8 cellular contexts compared by ENCODE assay signal in the genomic region with DNA sequence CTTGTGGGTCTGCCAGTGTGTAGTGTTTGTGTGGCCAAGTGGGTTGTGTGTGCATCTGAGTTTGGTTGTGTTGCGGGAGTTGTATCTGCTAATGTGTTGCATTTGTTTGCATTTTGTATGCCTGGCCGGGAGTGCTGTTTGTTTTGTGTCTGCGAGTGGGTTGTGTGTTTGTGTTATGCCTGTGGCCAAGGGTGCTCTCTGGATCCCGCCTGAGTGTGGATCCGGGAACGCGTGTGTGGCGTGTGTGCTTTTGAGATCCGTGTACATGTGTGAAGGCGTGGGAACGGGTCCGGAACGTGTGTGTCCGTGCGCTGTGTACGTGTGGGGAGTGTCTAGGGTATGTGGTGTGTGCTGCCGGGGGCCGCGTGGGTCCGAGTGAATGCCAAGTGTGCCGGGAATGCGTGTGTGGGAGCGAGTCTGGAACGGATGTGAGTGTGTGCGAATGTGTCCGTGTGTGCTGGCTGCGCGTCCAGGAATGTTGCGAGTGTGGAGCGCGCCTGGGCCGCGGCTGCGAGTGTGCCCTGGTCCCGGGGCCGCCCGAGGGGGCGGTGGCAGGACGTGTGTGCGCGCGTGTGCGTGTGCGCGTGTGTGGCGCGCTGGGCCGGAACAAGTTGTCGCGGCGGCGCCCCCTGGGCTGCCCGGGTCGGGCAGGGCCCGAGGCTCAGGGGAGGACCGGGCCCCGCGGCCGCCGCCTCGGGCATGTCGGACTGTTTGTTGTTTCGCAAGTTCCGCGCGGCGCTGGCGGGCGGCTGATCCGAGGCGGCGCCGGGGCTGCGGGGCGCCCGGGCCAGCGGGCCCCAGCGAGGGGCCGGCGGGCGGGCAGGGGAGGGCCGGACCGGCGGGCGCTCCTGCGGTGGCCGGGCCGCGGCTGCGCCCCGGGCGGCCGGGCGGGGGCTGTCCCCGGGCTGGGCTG. TPM values are rescaled to one million over a fixed set of nuclear protein-coding genes. Genes with fewer than 3 reads are reported as not detected.
DNase-seq lines count a peak whose midpoint lies in the region; ATAC-seq and TF ChIP-seq lines count a peak whose summit lies in the region.

No MANE protein-coding gene starts in this region.

- TF ChIP-seq CTCF in coronary artery (IDR thresholded peaks at IDR 0.05) (no peak), left lung (IDR thresholded peaks at IDR 0.05) (no peak)

- H3K36me3 ChIP-seq in left lung, result no peaks in the 10 kb centered on the region
- H3K36me3 ChIP-seq in subcutaneous abdominal adipose tissue (ENCODE audit: control insufficient read depth in 5 of 5, insufficient read depth in 5 of 5, low read length in 5 of 5), result no peaks in the 10 kb centered on the region

- intact Hi-C loops in left lung (cut with DNase I), result no loop called here

- H3K4me3 ChIP-seq in coronary artery (peak overlapping the region; percentile 94), left lung (peak overlapping the region; percentile 52 to 55), subcutaneous abdominal adipose tissue (ENCODE audit: low read depth in 1 of 5, low read length in 5 of 5) (peak overlapping the region; percentile 82 to 98 (median 91))

- H3K4me1 ChIP-seq in left lung (peaks cover 0 to 28% of the 10 kb centered on the region in 2 donors), subcutaneous abdominal adipose tissue (ENCODE audit: control insufficient read depth in 5 of 5, insufficient read depth in 5 of 5, low read length in 5 of 5) (peaks cover 2 to 30% (median 25%) of the 10 kb centered on the region in 5 donors)

- DNase-seq in NCI-H82 (lab: John Stamatoyannopoulos, UW) (peak; percentile 66), NCI-H82 treated with DMSO at 0.1 percent for 48 hours (lab: John Stamatoyannopoulos, UW; ENCODE audit: unreplicated experiment) (no peak), RPMI8226 (peak; percentile 47), coronary artery (ENCODE audit: low spot score) (peak; percentile 79), left lung (peak in 1 of 2 donors; percentile 87), NCI-H446 (lab: John Stamatoyannopoulos, UW) (no peak)

- H3K9me3 ChIP-seq in left lung, result no peaks in the 10 kb centered on the region
- no peaks in the 10 kb centered on the region for H3K9me3 ChIP-seq in subcutaneous abdominal adipose tissue (ENCODE audit: control insufficient read depth in 5 of 5, low read length in 5 of 5)

- peak overlapping the region; percentile 39 to 93 for H3K27ac ChIP-seq in coronary artery
- peak overlapping the region; percentile 63 to 65 for H3K27ac ChIP-seq in left lung
- no peak overlapping the region for H3K27ac ChIP-seq in subcutaneous abdominal adipose tissue (ENCODE audit: low read depth, low read length)

- H3K27me3 ChIP-seq in left lung (peaks cover 0 to 64% of the 10 kb centered on the region in 2 donors), subcutaneous abdominal adipose tissue (ENCODE audit: control insufficient read depth in 5 of 5, insufficient read depth in 4 of 5, low read length in 5 of 5) (peaks cover 0 to 4% (median 4%) of the 10 kb centered on the region in 5 donors)

- H3K9ac ChIP-seq in subcutaneous abdominal adipose tissue (ENCODE audit: low read length in 5 of 5), result peak overlapping the region; percentile 21 to 88 (median 76)

- peak; percentile 16 for ATAC-seq in left lung
- ATAC-seq in GM19455 (IDR thresholded peaks at IDR 0.05; ENCODE audit: unreplicated experiment), result no peak

RNA-seq across cellular contexts. Expression of a gene that starts 0.9 kb away (rescaled TPM):
- 10 to 100 TPM; 28.8 to 45.4 TPM for total RNA-seq in left lung

RNA-seq across cellular contexts. Expression of a gene that starts 6.5 kb away (rescaled TPM):
- total RNA-seq in left lung, result 10 to 100 TPM; 19.2 to 20.6 TPM

RNA-seq across cellular contexts. Expression of a gene that starts 55.5 kb away (rescaled TPM):
- 10 to 100 TPM; 66.0 to 70.0 TPM for total RNA-seq in left lung

Comparison
In these comparisons a context has a peak if more than half of its experiments do, and no peak if none do; other contexts are left out.
1. DNase-seq: peak in NCI-H82 (single experiment), RPMI8226 (single experiment) and coronary artery (single experiment); none in NCI-H82 treated with DMSO at 0.1 percent for 48 hours (single experiment) and NCI-H446 (0 of 2).
2. Peak in every context shown above with its lines, with median percentiles within 50 percentile points of each other: H3K4me3 ChIP-seq.